Comparison of ENCODE assay signal across 26 cellular contexts in the genomic region with DNA sequence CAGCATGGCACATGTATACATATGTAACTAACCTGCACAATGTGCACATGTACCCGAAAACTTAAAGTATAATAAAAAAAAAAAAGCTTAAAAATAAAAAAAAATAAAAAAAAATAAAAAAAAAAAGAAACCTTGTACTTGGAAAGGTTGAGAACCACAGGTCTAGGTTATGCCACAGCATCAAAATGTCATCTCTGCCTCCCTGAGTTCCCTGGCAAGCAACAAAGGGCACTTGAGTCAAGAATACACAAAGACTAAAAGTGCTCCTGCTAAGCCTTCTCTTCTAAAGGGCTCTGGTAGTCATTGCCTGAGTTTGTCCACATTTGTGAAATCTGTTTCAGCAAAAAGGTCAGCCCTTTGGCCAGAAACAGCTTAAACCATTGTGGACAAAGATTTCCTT.
"Had no signal": no experiment of that assay in that cellular context is flagged by ENCODE, and none has a peak within 500 bp of the region (broad histone marks: within the 10 kb centered on the region; RNA-seq: fewer than 3 reads in every experiment).

No MANE protein-coding gene starts in this region.

- H3K27me3 ChIP-seq: adrenal gland, breast epithelium, Peyer's patch, SJCRH30 had no signal

- H3K4me3 ChIP-seq: adrenal gland, breast epithelium, Peyer's patch, SJCRH30 had no signal

- ATAC-seq: activated CD4-positive, CD25-positive, alpha-beta regulatory T cell treated with anti-CD3 and anti-CD28 coated beads, Interleukin-2, amount 50 U/mL, for 24 hours; activated CD8-positive, alpha-beta T cell treated with anti-CD3 and anti-CD28 coated beads for 36 hours had no signal

- H3K36me3 ChIP-seq: adrenal gland, breast epithelium, Peyer's patch, SJCRH30 had no signal

- H3K9me3 Mint-ChIP-seq: activated CD8-positive, alpha-beta T cell treated with anti-CD3 and anti-CD28 coated beads for 36 hours; activated naive CD8-positive, alpha-beta T cell treated with anti-CD3 and anti-CD28 coated beads, Interleukin-2, amount 10 ng/mL, durations not matched to agents 7 days and 5 days; T-helper 1 cell treated with Interleukin-12 subunit alpha and Interleukin-12 subunit beta and Interleukin-4 antibody, amounts not matched to agents 30 μg/mL and 1 μg/mL, for 36 hours had no signal

- H3K27ac ChIP-seq: adrenal gland, breast epithelium, Peyer's patch, RWPE1, SJCRH30 had no signal

- DNase-seq: activated CD4-positive, alpha-beta T cell treated with anti-CD3 and anti-CD28 coated beads for 4 hours; activated CD8-positive, alpha-beta memory T cell treated with anti-CD3 and anti-CD28 coated beads, Interleukin-2, amount 50 U/mL, for 48 hours; activated CD8-positive, alpha-beta T cell treated with anti-CD3 and anti-CD28 coated beads for 36 hours; activated naive CD4-positive, alpha-beta T cell treated with anti-CD3 and anti-CD28 coated beads, Interleukin-2, amount 50 U/mL, for 16 hours; activated naive CD8-positive, alpha-beta T cell treated with anti-CD3 and anti-CD28 coated beads, Interleukin-2, amount 10 ng/mL, durations not matched to agents 7 days and 5 days; activated T-cell treated with anti-CD3 and anti-CD28 coated beads, Interleukin-2, amount 50 U/mL, for 1 hour; adrenal gland; aorta; caudate nucleus; Kasumi-1; NCI-H1092; NCI-H1417; NCI-H1930; NCI-H2171; NCI-H2227 treated with DMSO at 0.1 percent for 48 hours; NCI-H446 treated with DMSO at 0.1 percent for 48 hours; NCI-H524 treated with DMSO at 0.1 percent for 48 hours; NCI-H748 treated with DMSO at 0.1 percent for 48 hours; OCI-M1; Peyer's patch; Right ventricle myocardium superior; SJCRH30 had no signal

- H3K27ac Mint-ChIP-seq: activated CD8-positive, alpha-beta T cell treated with anti-CD3 and anti-CD28 coated beads for 36 hours; activated naive CD8-positive, alpha-beta T cell treated with anti-CD3 and anti-CD28 coated beads, Interleukin-2, amount 10 ng/mL, durations not matched to agents 7 days and 5 days; T-helper 1 cell treated with Interleukin-12 subunit alpha and Interleukin-12 subunit beta and Interleukin-4 antibody, amounts not matched to agents 30 μg/mL and 1 μg/mL, for 36 hours had no signal

- H3K4me3 Mint-ChIP-seq: activated CD8-positive, alpha-beta T cell treated with anti-CD3 and anti-CD28 coated beads for 36 hours; activated naive CD8-positive, alpha-beta T cell treated with anti-CD3 and anti-CD28 coated beads, Interleukin-2, amount 10 ng/mL, durations not matched to agents 7 days and 5 days; T-helper 1 cell treated with Interleukin-12 subunit alpha and Interleukin-12 subunit beta and Interleukin-4 antibody, amounts not matched to agents 30 μg/mL and 1 μg/mL, for 36 hours had no signal

- H3K9me3 ChIP-seq: adrenal gland, breast epithelium, Peyer's patch, SJCRH30 had no signal

- H3K4me1 ChIP-seq: adrenal gland, breast epithelium, Peyer's patch, SJCRH30 had no signal

- H3K36me3 Mint-ChIP-seq: activated naive CD8-positive, alpha-beta T cell treated with anti-CD3 and anti-CD28 coated beads, Interleukin-2, amount 10 ng/mL, durations not matched to agents 7 days and 5 days had no signal

- H3K4me1 Mint-ChIP-seq: activated naive CD8-positive, alpha-beta T cell treated with anti-CD3 and anti-CD28 coated beads, Interleukin-2, amount 10 ng/mL, durations not matched to agents 7 days and 5 days had no signal
